29 cellular contexts compared by ENCODE assay signal in the genomic region with DNA sequence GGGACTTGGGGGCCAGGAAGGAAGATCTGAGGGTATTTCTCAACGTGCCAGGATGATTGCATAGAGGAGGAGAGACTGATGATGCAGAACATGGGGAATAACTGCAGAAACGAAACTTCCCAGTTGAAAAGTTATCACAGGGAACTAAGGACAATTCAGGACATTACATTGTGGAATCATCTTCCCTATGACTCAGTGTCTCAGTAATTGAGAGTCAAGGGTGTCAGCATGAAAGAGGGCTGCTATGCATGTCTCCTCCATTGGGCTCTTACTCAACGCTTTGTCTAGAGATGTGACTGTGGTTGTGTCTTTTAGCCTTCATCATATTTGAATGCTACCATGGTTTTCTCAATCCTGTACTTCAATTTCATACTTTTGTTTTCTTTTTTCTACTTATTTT. TPM values are rescaled to one million over a fixed set of nuclear protein-coding genes. Genes with fewer than 3 reads are reported as not detected.
DNase-seq lines count a peak whose midpoint lies in the region; ATAC-seq and TF ChIP-seq lines count a peak whose summit lies in the region.
"Had no signal": no experiment of that assay in that cellular context is flagged by ENCODE, and none has a peak within 500 bp of the region (broad histone marks: within the 10 kb centered on the region; RNA-seq: fewer than 3 reads in every experiment).

No MANE protein-coding gene starts in this region.

- no peak overlapping the region for H2AK9ac ChIP-seq in IMR-90 (replicated peaks; ENCODE audit: low read depth, low read length, poor library complexity)

- H4K8ac ChIP-seq in IMR-90 (ENCODE audit: low read depth in 2 of 2, low read length in 2 of 2): no peak overlapping the region

- no peaks in the 10 kb centered on the region for H3K36me3 ChIP-seq in IMR-90 (ENCODE audit: control insufficient read depth, insufficient read depth, low read length)
- H3K36me3 ChIP-seq: stomach had no signal

- no peaks in the 10 kb centered on the region for H3K79me1 ChIP-seq in IMR-90 (ENCODE audit: low read depth in 1 of 2, low read length in 2 of 2)

- H3K56ac ChIP-seq in IMR-90 (ENCODE audit: extremely low read depth, insufficient read depth, low read length): no peak overlapping the region

- H3K18ac ChIP-seq in IMR-90 (ENCODE audit: low read depth, low read length): no peak overlapping the region

- H3K27me3 ChIP-seq in IMR-90 (ENCODE audit: control insufficient read depth, insufficient read depth, low read length): no peaks in the 10 kb centered on the region
- H3K27me3 ChIP-seq: stomach had no signal

- no peak overlapping the region for H3K23ac ChIP-seq in IMR-90 (ENCODE audit: low read depth, low read length)

- TF ChIP-seq CTCF in IMR-90 (conservative IDR thresholded peaks at IDR 0.05; ENCODE audit: low read depth, low read length) (no peak), progenitor cell of endocrine pancreas (IDR thresholded peaks at IDR 0.05; ENCODE audit: unreplicated experiment) (no peak)

- CTCF ChIA-PET in IMR-90 (lab: Yijun Ruan, JAX): no interaction called here

- H3K4me3 Mint-ChIP-seq in progenitor cell of endocrine pancreas (ENCODE audit: low read depth): no peak overlapping the region
- H3K4me3 Mint-ChIP-seq: activated CD4-positive, alpha-beta T cell treated with anti-CD3 and anti-CD28 coated beads, Interleukin-2, amount 10 ng/mL, durations not matched to agents 24 days and 14 days; activated naive CD4-positive, alpha-beta T cell treated with anti-CD3 and anti-CD28 coated beads, Interleukin-2, amount 50 U/mL, for 24 hours; CD4-positive, alpha-beta memory T cell; type B pancreatic cell had no signal

- ATAC-seq in IMR-90 (ENCODE audit: low read depth): no peak; the same call in 1 of the 2 replicates
- no peak for ATAC-seq in HG03520 (IDR thresholded peaks at IDR 0.05; ENCODE audit: unreplicated experiment)
- ATAC-seq: Panc1 had no signal

- no peaks in the 10 kb centered on the region for H4K20me1 ChIP-seq in IMR-90 (ENCODE audit: insufficient read depth, low read length)

- no peak overlapping the region; the same call in 1 of the 2 replicates for H3K4me2 ChIP-seq in IMR-90 (ENCODE audit: low read depth, low read length)

- no peak overlapping the region for H2AFZ ChIP-seq in IMR-90 (replicated peaks; ENCODE audit: low read length, poor library complexity)

- H3K9me3 Mint-ChIP-seq in progenitor cell of endocrine pancreas (ENCODE audit: low read depth): no peaks in the 10 kb centered on the region
- H3K9me3 Mint-ChIP-seq: activated CD4-positive, alpha-beta T cell treated with anti-CD3 and anti-CD28 coated beads, Interleukin-2, amount 10 ng/mL, durations not matched to agents 24 days and 14 days; activated naive CD4-positive, alpha-beta T cell treated with anti-CD3 and anti-CD28 coated beads, Interleukin-2, amount 50 U/mL, for 24 hours; type B pancreatic cell had no signal

- H3K4me3 ChIP-seq in IMR-90 (ENCODE audit: insufficient read depth, low read depth, low read length): no peak overlapping the region
- H3K4me3 ChIP-seq: lung, stomach had no signal

- H3K27ac ChIP-seq in IMR-90 (ENCODE audit: insufficient read depth, low read length): no peak overlapping the region
- H3K27ac ChIP-seq: stomach had no signal

- peak overlapping the region; percentile 13 for H3K27ac Mint-ChIP-seq in progenitor cell of endocrine pancreas
- H3K27ac Mint-ChIP-seq: activated CD4-positive, alpha-beta T cell treated with anti-CD3 and anti-CD28 coated beads, Interleukin-2, amount 10 ng/mL, durations not matched to agents 24 days and 14 days; activated naive CD4-positive, alpha-beta T cell treated with anti-CD3 and anti-CD28 coated beads, Interleukin-2, amount 50 U/mL, for 24 hours; CD4-positive, alpha-beta memory T cell; type B pancreatic cell had no signal

- no peak overlapping the region for H2BK15ac ChIP-seq in IMR-90 (ENCODE audit: low read depth, low read length)

- H3K9ac ChIP-seq in IMR-90 (ENCODE audit: low read depth, low read length): no peak overlapping the region

- in situ Hi-C loops in IMR-90 (cut with MboI; ENCODE audit: low sequenced_read_pairs): no loop called here

- 0 out of 2 replicates have a peak overlapping the region, but pooled peaks have one; percentile 3 for H3K14ac ChIP-seq in IMR-90 (replicated peaks; ENCODE audit: low read depth, low read length)

- intact Hi-C loops in IMR-90 (cut with micrococcal nuclease) (no loop called here), posterior cingulate gyrus (cut with DNase I) (no loop called here)

- no peak overlapping the region for H2BK120ac ChIP-seq in IMR-90 (ENCODE audit: low read depth, low read length)

- H2BK5ac ChIP-seq in IMR-90 (ENCODE audit: low read depth, low read length, poor library complexity, severe bottlenecking): no peak overlapping the region

- WGBS in IMR-90 (ENCODE audit: extremely low coverage in 2 of 2, insufficient read length in 1 of 2), 2 experiments: no CpG with 5 or more reads among the region's 3 CpGs

- H3K9me3 ChIP-seq in IMR-90 (ENCODE audit: control insufficient read depth, insufficient read depth, low read length): no peaks in the 10 kb centered on the region
- H3K9me3 ChIP-seq: stomach had no signal

- no peak for TF ChIP-seq POLR2A in IMR-90 (IDR thresholded peaks at IDR 0.05; ENCODE audit: low read depth, low read length)

- no peak overlapping the region for H3K4ac ChIP-seq in IMR-90 (ENCODE audit: low read depth, low read length)

- H2BK20ac ChIP-seq in IMR-90 (ENCODE audit: low read depth, low read length): no peak overlapping the region

- H2AK5ac ChIP-seq in IMR-90 (ENCODE audit: low read depth, low read length): no peak overlapping the region

- TF ChIP-seq RAD21 in IMR-90 (IDR thresholded peaks at IDR 0.05; ENCODE audit: low read length): no peak

- dilution Hi-C loops in IMR-90 (cut with HindIII; ENCODE audit: low sequenced_read_pairs, unreplicated experiment): no loop called here

- no peaks in the 10 kb centered on the region for H3K9me1 ChIP-seq in IMR-90 (ENCODE audit: insufficient read depth, low read length)

- H3K27me3 Mint-ChIP-seq in progenitor cell of endocrine pancreas: no peaks in the 10 kb centered on the region
- H3K27me3 Mint-ChIP-seq: activated CD4-positive, alpha-beta T cell treated with anti-CD3 and anti-CD28 coated beads, Interleukin-2, amount 10 ng/mL, durations not matched to agents 24 days and 14 days; activated naive CD4-positive, alpha-beta T cell treated with anti-CD3 and anti-CD28 coated beads, Interleukin-2, amount 50 U/mL, for 24 hours; type B pancreatic cell had no signal

- H4K91ac ChIP-seq in IMR-90 (ENCODE audit: insufficient read depth, low read depth, low read length): no peak overlapping the region

- H3K4me1 ChIP-seq in IMR-90 (ENCODE audit: control insufficient read depth, insufficient read depth, low read length): no peaks in the 10 kb centered on the region; the same call in 1 of the 2 replicates
- H3K4me1 ChIP-seq: stomach had no signal

- DNase-seq in COLO829 (ENCODE audit: low spot score) (peak; percentile 42), IMR-90 (peak; percentile 27), fibroblast of gingiva (ENCODE audit: low read depth) (peak; percentile 15), progenitor cell of endocrine pancreas (ENCODE audit: low spot score, unreplicated experiment) (no peak), NCI-H524 treated with DMSO at 0.1 percent for 48 hours (lab: John Stamatoyannopoulos, UW) (no peak), ecto neural progenitor cell (ENCODE audit: low spot score) (no peak), posterior cingulate gyrus (no peak)
- DNase-seq: activated CD4-positive, alpha-beta T cell treated with anti-CD3 and anti-CD28 coated beads, Interleukin-2, amount 10 ng/mL, durations not matched to agents 24 days and 14 days; anterior cingulate cortex; CD4-positive, alpha-beta memory T cell; central memory CD4-positive, alpha-beta T cell; dermis blood vessel endothelial cell; GOT3; islet precursor cell; NCI-H1105 treated with DMSO at 0.1 percent for 48 hours; NCI-H2081; NCI-H446 treated with DMSO at 0.1 percent for 48 hours; NK-92 treated with Interleukin-12 subunit alpha and Interleukin-12 subunit beta, amount 100 ng/mL, for 24 hours; nucleus accumbens; retina; stimulated activated CD4-positive, alpha-beta T cell treated with anti-CD3 and anti-CD28 coated beads, Interleukin-12 subunit alpha, Interleukin-12 subunit beta, amount 100 ng/mL, for 4 hours; stomach had no signal

- no peaks in the 10 kb centered on the region for H3K36me3 Mint-ChIP-seq in progenitor cell of endocrine pancreas (ENCODE audit: insufficient read depth)
- H3K36me3 Mint-ChIP-seq: activated naive CD4-positive, alpha-beta T cell treated with anti-CD3 and anti-CD28 coated beads, Interleukin-2, amount 50 U/mL, for 24 hours; CD4-positive, alpha-beta memory T cell; type B pancreatic cell had no signal

- H4K5ac ChIP-seq in IMR-90 (ENCODE audit: low read depth, low read length): no peak overlapping the region

- POLR2A ChIA-PET in IMR-90 (lab: Charles Lee; ENCODE audit: unreplicated experiment): no interaction called here

- BruUV-seq in IMR-90 (replicated peaks; lab: Mats Ljungman, UMichigan): no TSS peak

- peaks cover 6% of the 10 kb centered on the region for H3K4me1 Mint-ChIP-seq in progenitor cell of endocrine pancreas (ENCODE audit: low read depth)
- H3K4me1 Mint-ChIP-seq: activated CD4-positive, alpha-beta T cell treated with anti-CD3 and anti-CD28 coated beads, Interleukin-2, amount 10 ng/mL, durations not matched to agents 24 days and 14 days; activated naive CD4-positive, alpha-beta T cell treated with anti-CD3 and anti-CD28 coated beads, Interleukin-2, amount 50 U/mL, for 24 hours; CD4-positive, alpha-beta memory T cell had no signal

TF ChIP-seq in IMR-90, 13 proteins besides CTCF, POLR2A, EP300 and RAD21:
- TF ChIP-seq CHD1 (IDR thresholded peaks at IDR 0.05; ENCODE audit: low read depth, low read length) (no peak), CEBPB (IDR thresholded peaks at IDR 0.05; ENCODE audit: low read depth, low read length) (0 out of 2 replicates have a peak, but pooled peaks have one; percentile 23), RFX5 (IDR thresholded peaks at IDR 0.05; ENCODE audit: low read depth, low read length) (no peak)
- TF ChIP-seq, protein P1, sequence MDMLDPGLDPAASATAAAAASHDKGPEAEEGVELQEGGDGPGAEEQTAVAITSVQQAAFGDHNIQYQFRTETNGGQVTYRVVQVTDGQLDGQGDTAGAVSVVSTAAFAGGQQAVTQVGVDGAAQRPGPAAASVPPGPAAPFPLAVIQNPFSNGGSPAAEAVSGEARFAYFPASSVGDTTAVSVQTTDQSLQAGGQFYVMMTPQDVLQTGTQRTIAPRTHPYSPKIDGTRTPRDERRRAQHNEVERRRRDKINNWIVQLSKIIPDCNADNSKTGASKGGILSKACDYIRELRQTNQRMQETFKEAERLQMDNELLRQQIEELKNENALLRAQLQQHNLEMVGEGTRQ (IDR thresholded peaks at IDR 0.05; ENCODE audit: low read depth, low read length): no peak
TF ChIP-seq in IMR-90: peak in this region for 1.

RNA-seq across cellular contexts. Expression of a gene that starts 48.9 kb away (rescaled TPM):
- total RNA-seq in IMR-90 (2012; rRNA removed): 5.4 and 8.6 TPM in 2 replicates
- polyA plus RNA-seq in IMR-90 (2012; rRNA removed): 1.1 and 1.7 TPM in 2 replicates
- 0.24 and 0.25 TPM in 2 replicates for polyA plus RNA-seq in IMR-90 (2012; cell fraction: cytosol; rRNA removed)
- polyA plus RNA-seq in IMR-90 (2012; cell fraction: nucleus; rRNA removed; ENCODE audit: low replicate concordance): 0.21 and 2.1 TPM in 2 replicates
- total RNA-seq in progenitor cell of endocrine pancreas: not detected in 2 replicates
- total RNA-seq: activated CD4-positive, alpha-beta T cell treated with anti-CD3 and anti-CD28 coated beads, Interleukin-2, amount 10 ng/mL, durations not matched to agents 24 days and 14 days; CD4-positive, alpha-beta memory T cell; SK-MEL-5; T-helper 1 cell treated with Interleukin-12 subunit alpha and Interleukin-12 subunit beta and Interleukin-4 antibody, amounts not matched to agents 30 ng/mL and 1 ng/mL, for 36 hours had no signal
- polyA plus RNA-seq: CD4-positive, alpha-beta memory T cell had no signal

Comparison
In these comparisons a context has a peak if more than half of its experiments do, and no peak if none do; other contexts are left out.
1. DNase-seq: peak in COLO829 (single experiment), IMR-90 (single experiment) and fibroblast of gingiva (single experiment); none in progenitor cell of endocrine pancreas (single experiment), NCI-H524 treated with DMSO at 0.1 percent for 48 hours (single experiment), ecto neural progenitor cell (single experiment) and posterior cingulate gyrus (0 of 10).